ENCODE assay signal across 8 cellular contexts in genomic region chr18:61893304-61893970, GRCh38. TPM values are rescaled to one million over a fixed set of nuclear protein-coding genes. Genes with fewer than 3 reads are reported as not detected.
DNase-seq lines count a peak whose midpoint lies in the region; ATAC-seq, FAIRE-seq and TF ChIP-seq lines count a peak whose summit lies in the region.

No MANE protein-coding gene starts in this region.

- TF ChIP-seq POLR2A in GM12891 (IDR thresholded peaks at IDR 0.05; ENCODE audit: low read depth, low read length): no peak

- DNase-seq in GM12891 (ENCODE audit: insufficient read length, low spot score) (peak; percentile 37), NCI-H510A treated with DMSO at 0.1 percent for 48 hours (lab: John Stamatoyannopoulos, UW) (peak; percentile 39), germinal center (ENCODE audit: low spot score) (peak; percentile 30), NOMO-1 treated with DMSO at 0.1 percent for 48 hours (lab: John Stamatoyannopoulos, UW; ENCODE audit: unreplicated experiment) (no peak), cortex of kidney (lab: John Stamatoyannopoulos, UW) (no peak)
- DNase-seq in activated gamma-delta T cell treated with anti-CD3 and anti-CD28 coated beads, Interleukin-2, amount 50 U/mL, for 16 hours (ENCODE audit: low read depth): peak; percentile 9

- H3K27me3 ChIP-seq in neutrophil: peaks cover 96% of the 10 kb centered on the region

- no peak for TF ChIP-seq CTCF in neutrophil (IDR thresholded peaks at IDR 0.05)

- peaks cover 7 to 16% of the 10 kb centered on the region in 2 experiments for H3K4me1 ChIP-seq in neutrophil (ENCODE audit: control insufficient read depth in 1 of 2, insufficient read depth in 1 of 2, low read depth in 1 of 2, low read length in 1 of 2)

- ATAC-seq in HG02678 (IDR thresholded peaks at IDR 0.05; ENCODE audit: unreplicated experiment): peak; percentile 23

- H3K4me3 ChIP-seq in neutrophil (ENCODE audit: low read depth in 1 of 2, low read length in 1 of 2): peak overlapping the region; percentile 43 to 74

- no peaks in the 10 kb centered on the region for H3K9me3 ChIP-seq in neutrophil

- H3K27ac ChIP-seq in neutrophil: no peak overlapping the region

- no peak for FAIRE-seq in GM12891 (lab: Jason Lieb, UNC)

- no peaks in the 10 kb centered on the region for H3K36me3 ChIP-seq in neutrophil

TF ChIP-seq in GM12891, 5 proteins besides CTCF, POLR2A, EP300 and RAD21:
- no peak for TF ChIP-seq SPI1 (IDR thresholded peaks at IDR 0.05; ENCODE audit: low read depth, low read length)
- TF ChIP-seq POLR2AphosphoS5 (IDR thresholded peaks at IDR 0.05; ENCODE audit: low read depth, low read length): no peak
- no peak for TF ChIP-seq PAX5 (IDR thresholded peaks at IDR 0.05; ENCODE audit: insufficient read depth, low read length, severe bottlenecking)
- no peak for TF ChIP-seq TAF1 (IDR thresholded peaks at IDR 0.05; ENCODE audit: low read depth, low read length)
- TF ChIP-seq POU2F2 (IDR thresholded peaks at IDR 0.05; ENCODE audit: low read depth, low read length): no peak

RNA-seq across cellular contexts. Expression of gene RNF152, which starts 0.6 kb away (rescaled TPM):
- polyA plus RNA-seq in GM12891 (2012; ENCODE audit: low read depth, missing spikeins): not detected

Comparison
In these comparisons a context has a peak if more than half of its experiments do, and no peak if none do; other contexts are left out.
1. DNase-seq: peak in GM12891 (single experiment), NCI-H510A treated with DMSO at 0.1 percent for 48 hours (single experiment), activated gamma-delta T cell treated with anti-CD3 and anti-CD28 coated beads, Interleukin-2, amount 50 U/mL, for 16 hours (single experiment) and germinal center (single experiment); none in NOMO-1 treated with DMSO at 0.1 percent for 48 hours (single experiment) and cortex of kidney (single experiment).